In the genomic region with DNA sequence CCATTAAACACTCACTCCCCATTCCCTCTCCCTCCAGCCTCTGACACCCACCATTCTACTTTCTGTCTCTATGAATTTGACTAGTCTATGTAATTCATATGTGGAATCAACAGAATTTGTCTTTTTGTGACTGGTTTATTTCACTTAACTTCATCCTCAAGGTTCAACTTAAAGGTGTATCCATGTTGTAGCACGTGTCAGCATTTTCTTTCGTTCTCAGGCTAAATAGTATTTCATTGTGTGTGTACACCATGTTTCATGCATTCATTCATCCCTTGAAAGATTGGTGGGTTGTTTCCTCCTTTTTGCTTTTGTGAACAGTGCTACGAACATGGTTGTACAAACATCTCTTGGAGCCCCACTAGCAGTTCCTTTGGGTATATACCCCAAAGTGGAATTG, we compare ENCODE assay signal across 38 cellular contexts. TPM values are rescaled to one million over a fixed set of nuclear protein-coding genes. Genes with fewer than 3 reads are reported as not detected.
"Had no signal": no experiment of that assay in that cellular context is flagged by ENCODE, and none has a peak within 500 bp of the region (broad histone marks: within the 10 kb centered on the region; RNA-seq: fewer than 3 reads in every experiment).

No MANE protein-coding gene starts in this region.

- H3K9me3 ChIP-seq: MG63 had no signal

- H3K4me3 ChIP-seq: MG63 had no signal

- DNase-seq: Kasumi-1, MG63, MM.1S, MV-4-11, NCI-H1048, NCI-H1092, NCI-H1092 treated with DMSO at 0.1 percent for 48 hours, NCI-H1105, NCI-H1105 treated with DMSO at 0.1 percent for 48 hours, NCI-H1417, NCI-H1436, NCI-H1436 treated with DMSO at 0.1 percent for 48 hours, NCI-H146, NCI-H1694, NCI-H1694 treated with DMSO at 0.1 percent for 48 hours, NCI-H187, NCI-H187 treated with DMSO at 0.1 percent for 48 hours, NCI-H1930, NCI-H2029, NCI-H2029 treated with DMSO at 0.1 percent for 48 hours, NCI-H2081, NCI-H2081 treated with DMSO at 0.1 percent for 48 hours, NCI-H2107, NCI-H2171, NCI-H2171 treated with DMSO at 0.1 percent for 48 hours, NCI-H2227 treated with DMSO at 0.1 percent for 48 hours, NCI-H226, NCI-H345, NCI-H446, NCI-H446 treated with DMSO at 0.1 percent for 48 hours, NCI-H510A, NCI-H510A treated with DMSO at 0.1 percent for 48 hours, NCI-H524, NCI-H524 treated with DMSO at 0.1 percent for 48 hours, NCI-H526 had no signal

- H3K36me3 ChIP-seq: MG63 had no signal

RNA-seq across cellular contexts. Expression of gene ATP2C2, which starts 36.0 kb away (rescaled TPM):
- total RNA-seq: LHCN-M2, MCF 10A, NCI-H460 had no signal
